In genomic region chr19:11422163-11423068, GRCh38 we compare ENCODE assay signal across 8 cellular contexts. TPM values are rescaled to one million over a fixed set of nuclear protein-coding genes. Genes with fewer than 3 reads are reported as not detected.
DNase-seq lines count a peak whose midpoint lies in the region; ATAC-seq and TF ChIP-seq lines count a peak whose summit lies in the region.

No MANE protein-coding gene starts in this region.

- peaks cover 13 to 41% (median 28%) of the 10 kb centered on the region in 5 donors for H3K27me3 ChIP-seq in subcutaneous abdominal adipose tissue (ENCODE audit: control insufficient read depth in 5 of 5, insufficient read depth in 4 of 5, low read length in 5 of 5)

- peaks cover 0 to 45% (median 42%) of the 10 kb centered on the region in 5 donors for H3K4me1 ChIP-seq in subcutaneous abdominal adipose tissue (ENCODE audit: control insufficient read depth in 5 of 5, insufficient read depth in 5 of 5, low read length in 5 of 5)

- peak overlapping the region in 4 of 5 donors; percentile 22 to 62 (median 44) for H3K4me3 ChIP-seq in subcutaneous abdominal adipose tissue (ENCODE audit: low read depth in 1 of 5, low read length in 5 of 5)

- H3K4me1 Mint-ChIP-seq in neural crest cell, result peaks cover 14% of the 10 kb centered on the region

- no peak overlapping the region for H3K27ac Mint-ChIP-seq in neural crest cell (ENCODE audit: unreplicated experiment)

- DNase-seq in AG08396 (ENCODE audit: low spot score) (peak; percentile 86), MV-4-11 (lab: John Stamatoyannopoulos, UW) (peak; percentile 78), activated T-cell treated with anti-CD3 and anti-CD28 coated beads for 24 hours (ENCODE audit: low read depth) (peak; percentile 52), fibroblast of gingiva (ENCODE audit: low read depth) (peak; percentile 57), neural crest cell (ENCODE audit: low read depth, low spot score) (peak; percentile 26), occipital lobe (lab: John Stamatoyannopoulos, UW) (no peak)

- TF ChIP-seq CTCF in neural crest cell (conservative IDR thresholded peaks at IDR 0.05), result no peak

- no peaks in the 10 kb centered on the region for H3K9me3 ChIP-seq in subcutaneous abdominal adipose tissue (ENCODE audit: control insufficient read depth in 5 of 5, low read length in 5 of 5)

- no peak overlapping the region for H3K4me3 Mint-ChIP-seq in neural crest cell

- H3K36me3 ChIP-seq in subcutaneous abdominal adipose tissue (ENCODE audit: control insufficient read depth in 5 of 5, insufficient read depth in 5 of 5, low read length in 5 of 5), result no peaks in the 10 kb centered on the region

- peak overlapping the region in 1 of 5 donors; percentile 20 for H3K9ac ChIP-seq in subcutaneous abdominal adipose tissue (ENCODE audit: low read length in 5 of 5)

- peaks cover 68% of the 10 kb centered on the region for H3K27me3 Mint-ChIP-seq in neural crest cell (ENCODE audit: low read depth)

- ATAC-seq in GM19397 (IDR thresholded peaks at IDR 0.05; ENCODE audit: unreplicated experiment), result peak; percentile 68

- H3K36me3 Mint-ChIP-seq in neural crest cell (ENCODE audit: low read depth), result no peaks in the 10 kb centered on the region

- H3K9me3 Mint-ChIP-seq in neural crest cell, result no peaks in the 10 kb centered on the region

- H3K27ac ChIP-seq in subcutaneous abdominal adipose tissue (ENCODE audit: low read depth, low read length), result no peak overlapping the region

RNA-seq across cellular contexts. Expression of gene RGL3, which starts 3.3 kb away (rescaled TPM):
- total RNA-seq in neural crest cell, result 0.30 and 0.55 TPM in 2 replicates
- total RNA-seq in occipital lobe, result not detected

RNA-seq across cellular contexts. Expression of gene ODAD3, which starts 12.5 kb away (rescaled TPM):
- 2.2 and 3.1 TPM in 2 replicates for total RNA-seq in neural crest cell
- total RNA-seq in occipital lobe, result 0.47 TPM

RNA-seq across cellular contexts. Expression of gene PRKCSH, which starts 13.0 kb away (rescaled TPM):
- total RNA-seq in neural crest cell (388 and 391 TPM in 2 replicates), occipital lobe (60.2 TPM)

RNA-seq across cellular contexts. Expression of gene EPOR, which starts 38.3 kb away (rescaled TPM):
- total RNA-seq in neural crest cell (3.5 and 4.5 TPM in 2 replicates), occipital lobe (4.8 TPM)

RNA-seq across cellular contexts. Expression of gene SWSAP1, which starts 48.0 kb away (rescaled TPM):
- total RNA-seq in neural crest cell, result 2.9 and 3.5 TPM in 2 replicates
- total RNA-seq in occipital lobe, result 1.6 TPM
